ENCODE assay signal across 7 cellular contexts in the genomic region with DNA sequence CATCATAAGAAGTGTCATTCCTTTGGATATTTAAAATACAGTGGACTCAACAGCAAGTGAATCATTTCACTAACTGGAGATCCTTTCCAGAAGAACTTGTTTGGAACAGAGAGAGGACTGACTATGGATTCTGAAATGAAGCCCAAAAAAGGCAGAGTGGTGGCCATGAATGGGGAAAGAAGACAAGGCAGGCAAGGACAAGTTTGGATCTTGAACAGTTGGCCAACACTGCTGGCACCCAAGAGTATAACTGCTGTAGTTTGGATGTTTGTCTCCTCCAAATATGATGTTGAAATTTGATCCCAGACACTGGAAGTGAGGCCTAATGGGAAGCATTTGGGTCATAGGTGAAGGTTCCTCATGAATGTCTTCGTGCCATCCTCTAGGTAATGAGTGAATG.
"Had no signal": no experiment of that assay in that cellular context is flagged by ENCODE, and none has a peak within 500 bp of the region (broad histone marks: within the 10 kb centered on the region; RNA-seq: fewer than 3 reads in every experiment).

No MANE protein-coding gene starts in this region.

- H3K4me3 ChIP-seq: GM23248, HAP-1 had no signal

- H3K9me3 ChIP-seq: HAP-1 had no signal

- H3K27ac ChIP-seq: GM23248 had no signal

- H2AFZ ChIP-seq: GM23248 had no signal

- H3K9ac ChIP-seq: GM23248 had no signal

- H3K36me3 ChIP-seq: HAP-1 had no signal

- ATAC-seq: HCT116 had no signal

- DNase-seq: GM23248, GOT3, H7, HFFc6, IMR-90 had no signal

- H3K4me1 ChIP-seq: HAP-1 had no signal
